In the genomic region with DNA sequence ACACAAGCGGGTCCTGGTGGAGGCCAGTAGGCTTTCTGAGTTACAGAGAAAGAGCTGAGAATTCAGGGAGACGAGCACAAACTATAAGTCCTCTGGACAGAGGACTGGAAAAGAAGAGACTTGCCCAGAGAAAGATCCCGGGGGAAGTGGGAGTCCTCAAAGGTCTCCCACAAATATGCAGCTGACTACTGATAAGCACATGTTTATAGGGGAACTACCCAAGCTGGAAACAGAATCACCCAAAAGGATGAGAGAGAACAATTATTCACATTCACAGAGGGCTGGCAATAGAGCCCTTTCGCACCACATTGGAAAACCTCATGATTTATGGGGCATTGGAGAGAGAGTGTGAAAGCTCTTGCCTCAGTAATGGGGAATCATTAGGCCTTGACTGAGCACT, we compare ENCODE assay signal across 16 cellular contexts.
DNase-seq lines count a peak whose midpoint lies in the region; ATAC-seq and TF ChIP-seq lines count a peak whose summit lies in the region.
"Had no signal": no experiment of that assay in that cellular context is flagged by ENCODE, and none has a peak within 500 bp of the region (broad histone marks: within the 10 kb centered on the region; RNA-seq: fewer than 3 reads in every experiment).

No MANE protein-coding gene starts in this region.

- H3K18ac ChIP-seq in trophoblast cell (ENCODE audit: low read length), result no peak overlapping the region

- no peaks in the 10 kb centered on the region for H3K9me3 ChIP-seq in trophoblast cell (ENCODE audit: insufficient read depth, low read depth, low read length)

- H4K12ac ChIP-seq in trophoblast cell (ENCODE audit: low read depth, low read length), result no peak overlapping the region

- H2AK5ac ChIP-seq in trophoblast cell (ENCODE audit: low read length), result no peak overlapping the region

- H2AFZ ChIP-seq in trophoblast cell (ENCODE audit: insufficient read depth, low read length, poor library complexity), result no peak overlapping the region
- H2AFZ ChIP-seq: GM23248 had no signal

- no peak overlapping the region for H3K23ac ChIP-seq in trophoblast cell (ENCODE audit: low read length)

- peak; percentile 56 for DNase-seq in M059J (ENCODE audit: low read depth)
- DNase-seq in amniotic epithelial cell (ENCODE audit: low read depth), result peak; percentile 79
- DNase-seq in fibroblast of villous mesenchyme (ENCODE audit: low read depth), result peak; percentile 67
- no peak for DNase-seq in trophoblast cell
- no peak for DNase-seq in SW480 (ENCODE audit: low spot score)
- DNase-seq in G401 (ENCODE audit: low spot score), result no peak
- DNase-seq: AML-193; Caco-2; CD4-positive, alpha-beta T cell; GDM1; GM23248; HCEC 1CT; HFFc6; IMR-90 had no signal

- H3K4me2 ChIP-seq in trophoblast cell (ENCODE audit: low read length), result no peak overlapping the region

- no peak overlapping the region for H4K91ac ChIP-seq in trophoblast cell (ENCODE audit: low read depth, low read length)

- no peak overlapping the region for H2BK5ac ChIP-seq in trophoblast cell (ENCODE audit: low read depth, low read length, poor library complexity)

- H3K4me3 ChIP-seq in fibroblast of villous mesenchyme (ENCODE audit: low read depth, low read length), result no peak overlapping the region
- H3K4me3 ChIP-seq in trophoblast cell (ENCODE audit: low read depth, low read length), result no peak overlapping the region
- H3K4me3 ChIP-seq: GM23248 had no signal

- H3K4ac ChIP-seq in trophoblast cell (ENCODE audit: low read depth, low read length), result no peak overlapping the region

- no peaks in the 10 kb centered on the region for H3K79me2 ChIP-seq in trophoblast cell (ENCODE audit: control insufficient read depth, insufficient read depth, low read length, poor library complexity)

- H3K4me1 ChIP-seq in trophoblast cell (ENCODE audit: control insufficient read depth in 1 of 2, insufficient read depth in 2 of 2, low read length in 2 of 2), result peaks cover 0 to 7% of the 10 kb centered on the region in 2 experiments

- no peaks in the 10 kb centered on the region for H3K36me3 ChIP-seq in trophoblast cell (ENCODE audit: control insufficient read depth in 1 of 2, insufficient read depth in 2 of 2, low read length in 2 of 2)

- H3K14ac ChIP-seq in trophoblast cell (ENCODE audit: low read length), result no peak overlapping the region

- in situ Hi-C loops in G401 (cut with HindIII; ENCODE audit: low sequenced_read_pairs), result no loop called here

- peak overlapping the region; percentile 22 for H2BK12ac ChIP-seq in trophoblast cell (ENCODE audit: low read length)

- no peak for ATAC-seq in esophagus mucosa

- no peak overlapping the region for H2BK120ac ChIP-seq in trophoblast cell (ENCODE audit: insufficient read depth, low read length, poor library complexity)

- H3K79me1 ChIP-seq in trophoblast cell (ENCODE audit: low read length), result no peaks in the 10 kb centered on the region

- H3K27ac ChIP-seq in trophoblast cell (ENCODE audit: low read depth, low read length), result no peak overlapping the region
- H3K27ac ChIP-seq: C4-2B, GM23248 had no signal

- no peaks in the 10 kb centered on the region for H3K27me3 ChIP-seq in trophoblast cell (ENCODE audit: insufficient read depth, low read length)

- no peak overlapping the region for H4K8ac ChIP-seq in trophoblast cell (ENCODE audit: low read depth, low read length)

- TF ChIP-seq CTCF in fibroblast of villous mesenchyme (IDR thresholded peaks at IDR 0.05; ENCODE audit: insufficient read depth, low read depth, low read length), result no peak

- no peak overlapping the region for H3K9ac ChIP-seq in trophoblast cell (ENCODE audit: low read length)
- H3K9ac ChIP-seq: GM23248 had no signal

- no CpG with 5 or more reads among the region's 4 CpGs for WGBS in trophoblast cell (ENCODE audit: extremely low coverage, insufficient coverage, insufficient read length)

Comparison
In these comparisons a context has a peak if more than half of its experiments do, and no peak if none do; other contexts are left out.
1. DNase-seq: peak in M059J (single experiment), amniotic epithelial cell (single experiment) and fibroblast of villous mesenchyme (single experiment); none in trophoblast cell (0 of 2), SW480 (single experiment) and G401 (single experiment).